Comparison of ENCODE assay signal across 15 cellular contexts in genomic region chr10:78433063-78433717, GRCh38.
A peak's percentile ranks its signal among the peaks of the same experiment; 100 is the strongest.
DNase-seq lines count a peak whose midpoint lies in the region; ATAC-seq and TF ChIP-seq lines count a peak whose summit lies in the region.
"Had no signal": no experiment of that assay in that cellular context is flagged by ENCODE, and none has a peak within 500 bp of the region (broad histone marks: within the 10 kb centered on the region; RNA-seq: fewer than 3 reads in every experiment).

No MANE protein-coding gene starts in this region.

- H3K18ac ChIP-seq in IMR-90 (ENCODE audit: low read depth, low read length), result no peak overlapping the region

- H4K8ac ChIP-seq in IMR-90 (ENCODE audit: low read depth in 2 of 2, low read length in 2 of 2), result no peak overlapping the region

- BruUV-seq in IMR-90 (replicated peaks; lab: Mats Ljungman, UMichigan) (no TSS peak), Calu3 (replicated peaks; lab: Mats Ljungman, UMichigan) (no TSS peak)

- no peak overlapping the region for H4K91ac ChIP-seq in IMR-90 (ENCODE audit: insufficient read depth, low read depth, low read length)

- H4K20me1 ChIP-seq in IMR-90 (ENCODE audit: insufficient read depth, low read length), result no peaks in the 10 kb centered on the region

- H3K4me1 ChIP-seq in IMR-90 (ENCODE audit: control insufficient read depth, insufficient read depth, low read length), result peaks cover 2% of the 10 kb centered on the region; the same call in 1 of the 2 replicates
- peaks cover 44% of the 10 kb centered on the region for H3K4me1 ChIP-seq in left ventricle myocardium inferior
- peaks cover 22% of the 10 kb centered on the region for H3K4me1 ChIP-seq in rectal smooth muscle tissue (ENCODE audit: control insufficient read depth, insufficient read depth, low read length)

- TF ChIP-seq CTCF in IMR-90 (conservative IDR thresholded peaks at IDR 0.05; ENCODE audit: low read depth, low read length) (no peak), brain (conservative IDR thresholded peaks at IDR 0.05) (no peak), left ventricle myocardium inferior (IDR thresholded peaks at IDR 0.05; ENCODE audit: borderline replicate concordance) (no peak), Calu3 (IDR thresholded peaks at IDR 0.05; ENCODE audit: unreplicated experiment) (no peak)

- no peak overlapping the region for H2AFZ ChIP-seq in IMR-90 (replicated peaks; ENCODE audit: low read length, poor library complexity)

- intact Hi-C loops in IMR-90 (cut with micrococcal nuclease) (no loop called here), left ventricle myocardium inferior (cut with micrococcal nuclease) (no loop called here), Calu3 (cut with micrococcal nuclease; ENCODE audit: unreplicated experiment) (loop anchor here (10.0 kb wide), 1 partner anchor 632 kb away; the partner anchor contains the start of gene ZMIZ1)

- peaks cover 62% of the 10 kb centered on the region for H3K4me1 Mint-ChIP-seq in brain
- no peaks in the 10 kb centered on the region for H3K4me1 Mint-ChIP-seq in Calu3 (ENCODE audit: low read depth, unreplicated experiment)

- H3K4me2 ChIP-seq in IMR-90 (ENCODE audit: low read depth, low read length), result no peak overlapping the region

- no peak overlapping the region for H3K23ac ChIP-seq in IMR-90 (ENCODE audit: low read depth, low read length)

- no peak overlapping the region for H3K56ac ChIP-seq in IMR-90 (ENCODE audit: extremely low read depth, insufficient read depth, low read length)

- WGBS in IMR-90 (ENCODE audit: extremely low coverage in 2 of 2, insufficient read length in 1 of 2), 2 experiments, result no CpG with 5 or more reads among the region's 5 CpGs

- H3K27ac Mint-ChIP-seq in brain (peak overlapping the region; percentile 54 to 95 (median 91)), Calu3 (ENCODE audit: unreplicated experiment) (no peak overlapping the region)
- H3K27ac Mint-ChIP-seq: H9 had no signal

- H3K27me3 ChIP-seq in IMR-90 (ENCODE audit: control insufficient read depth, insufficient read depth, low read length) (peaks cover 24% of the 10 kb centered on the region), left ventricle myocardium inferior (ENCODE audit: low read depth) (no peaks in the 10 kb centered on the region), rectal smooth muscle tissue (ENCODE audit: control insufficient read depth, insufficient read depth, low read length) (no peaks in the 10 kb centered on the region)
- H3K27me3 ChIP-seq: body of pancreas had no signal

- DNase-seq in IMR-90, result no peak
- peak; percentile 38 for DNase-seq in left ventricle myocardium inferior
- DNase-seq in NCI-H1694 treated with DMSO at 0.1 percent for 48 hours (lab: John Stamatoyannopoulos, UW), result no peak
- DNase-seq in NCI-H2171 (lab: John Stamatoyannopoulos, UW), result no peak
- DNase-seq in Calu3, result no peak
- no peak for DNase-seq in RKO (ENCODE audit: low spot score)
- DNase-seq: activated CD4-positive, alpha-beta T cell treated with anti-CD3 and anti-CD28 coated beads, Interleukin-2, amount 50 U/mL, for 1 hour; activated T-cell treated with anti-CD3 and anti-CD28 coated beads, Interleukin-2, amount 50 U/mL, for 1 hour; COR-L47; GF-D8; H9 had no signal

- H3K4me3 ChIP-seq in IMR-90 (ENCODE audit: insufficient read depth, low read depth, low read length) (no peak overlapping the region), left ventricle myocardium inferior (no peak overlapping the region), rectal smooth muscle tissue (ENCODE audit: low read length) (no peak overlapping the region)
- H3K4me3 ChIP-seq: body of pancreas had no signal

- TF ChIP-seq RAD21 in IMR-90 (IDR thresholded peaks at IDR 0.05; ENCODE audit: low read length), result no peak

- H3K36me3 ChIP-seq in IMR-90 (ENCODE audit: control insufficient read depth, insufficient read depth, low read length), result no peaks in the 10 kb centered on the region
- no peaks in the 10 kb centered on the region for H3K36me3 ChIP-seq in left ventricle myocardium inferior
- no peaks in the 10 kb centered on the region for H3K36me3 ChIP-seq in rectal smooth muscle tissue (ENCODE audit: control insufficient read depth, insufficient read depth, low read length)

- ATAC-seq in IMR-90 (ENCODE audit: low read depth), result no peak
- ATAC-seq: activated naive CD4-positive, alpha-beta T cell treated with anti-CD3 and anti-CD28 coated beads, Interleukin-2, amount 50 U/mL, for 72 hours had no signal

- H3K27me3 Mint-ChIP-seq in brain (peaks cover 4% of the 10 kb centered on the region), Calu3 (ENCODE audit: unreplicated experiment) (peaks cover 100% of the 10 kb centered on the region)

- no peak overlapping the region for H4K5ac ChIP-seq in IMR-90 (ENCODE audit: low read depth, low read length)

- POLR2A ChIA-PET in IMR-90 (lab: Charles Lee; ENCODE audit: unreplicated experiment), result no interaction called here

- H3K9ac ChIP-seq in IMR-90 (ENCODE audit: low read depth, low read length) (no peak overlapping the region), rectal smooth muscle tissue (ENCODE audit: low read length) (no peak overlapping the region)

- dilution Hi-C loops in IMR-90 (cut with HindIII; ENCODE audit: low sequenced_read_pairs, unreplicated experiment), result no loop called here

- H2BK20ac ChIP-seq in IMR-90 (ENCODE audit: low read depth, low read length), result no peak overlapping the region

- H2AK5ac ChIP-seq in IMR-90 (ENCODE audit: low read depth, low read length), result no peak overlapping the region

- 0 out of 2 replicates have a peak overlapping the region, but pooled peaks have one; percentile 40 for H3K14ac ChIP-seq in IMR-90 (replicated peaks; ENCODE audit: low read depth, low read length)

- no peak for TF ChIP-seq POLR2A in IMR-90 (IDR thresholded peaks at IDR 0.05; ENCODE audit: low read depth, low read length)

- H3K4ac ChIP-seq in IMR-90 (ENCODE audit: low read depth, low read length), result no peak overlapping the region

- H3K79me1 ChIP-seq in IMR-90 (ENCODE audit: low read depth in 1 of 2, low read length in 2 of 2), result no peaks in the 10 kb centered on the region

- H2BK15ac ChIP-seq in IMR-90 (ENCODE audit: low read depth, low read length), result no peak overlapping the region

- H3K36me3 Mint-ChIP-seq in brain, result peaks cover 4% of the 10 kb centered on the region
- no peaks in the 10 kb centered on the region for H3K36me3 Mint-ChIP-seq in Calu3 (ENCODE audit: insufficient read depth, unreplicated experiment)

- CTCF ChIA-PET in IMR-90 (lab: Yijun Ruan, JAX), result no interaction called here
- CTCF ChIA-PET in Calu3 (lab: Charles Lee), result no interaction called here

- H3K9me3 Mint-ChIP-seq in brain, result peaks cover 0 to 23% (median 10%) of the 10 kb centered on the region in 5 experiments
- no peaks in the 10 kb centered on the region for H3K9me3 Mint-ChIP-seq in Calu3 (ENCODE audit: low read depth, unreplicated experiment)

- no peak overlapping the region for H2BK120ac ChIP-seq in IMR-90 (ENCODE audit: low read depth, low read length)

- in situ Hi-C loops in IMR-90 (cut with MboI; ENCODE audit: low sequenced_read_pairs), result no loop called here

- 0 out of 2 replicates have a peak, but pooled peaks cover 3% of the 10 kb centered on the region for H3K9me1 ChIP-seq in IMR-90 (ENCODE audit: insufficient read depth, low read length)

- no peak overlapping the region for H3K27ac ChIP-seq in IMR-90 (ENCODE audit: insufficient read depth, low read length)
- H3K27ac ChIP-seq in left ventricle myocardium inferior (replicated peaks), result peak overlapping the region; percentile 61
- peak overlapping the region; percentile 28 for H3K27ac ChIP-seq in rectal smooth muscle tissue (ENCODE audit: low read depth, low read length)
- H3K27ac ChIP-seq: body of pancreas had no signal

- no peak overlapping the region for H2BK5ac ChIP-seq in IMR-90 (ENCODE audit: low read depth, low read length, poor library complexity, severe bottlenecking)

- H3K4me3 Mint-ChIP-seq in brain (no peak overlapping the region), Calu3 (ENCODE audit: low read depth, unreplicated experiment) (no peak overlapping the region)
- H3K4me3 Mint-ChIP-seq: H9 had no signal

- no peaks in the 10 kb centered on the region for H3K9me3 ChIP-seq in IMR-90 (ENCODE audit: control insufficient read depth, insufficient read depth, low read length)
- peaks cover 9% of the 10 kb centered on the region for H3K9me3 ChIP-seq in left ventricle myocardium inferior (replicated peaks)
- H3K9me3 ChIP-seq: body of pancreas had no signal

- no peak overlapping the region for H2AK9ac ChIP-seq in IMR-90 (replicated peaks; ENCODE audit: low read depth, low read length, poor library complexity)

TF ChIP-seq in IMR-90, 13 proteins besides CTCF, POLR2A, EP300 and RAD21:
- TF ChIP-seq MAZ (IDR thresholded peaks at IDR 0.05; ENCODE audit: borderline replicate concordance, low read depth, low read length) (no peak), FOS (IDR thresholded peaks at IDR 0.05; ENCODE audit: low read depth, low read length) (no peak), CEBPB (IDR thresholded peaks at IDR 0.05; ENCODE audit: low read depth, low read length) (no peak), CHD1 (IDR thresholded peaks at IDR 0.05; ENCODE audit: low read depth, low read length) (no peak), MXI1 (IDR thresholded peaks at IDR 0.05; ENCODE audit: borderline replicate concordance, low read depth, low read length) (no peak), RFX5 (IDR thresholded peaks at IDR 0.05; ENCODE audit: low read depth, low read length) (no peak), MAFK (IDR thresholded peaks at IDR 0.05; ENCODE audit: low read depth, low read length) (no peak)
- TF ChIP-seq, protein P1, sequence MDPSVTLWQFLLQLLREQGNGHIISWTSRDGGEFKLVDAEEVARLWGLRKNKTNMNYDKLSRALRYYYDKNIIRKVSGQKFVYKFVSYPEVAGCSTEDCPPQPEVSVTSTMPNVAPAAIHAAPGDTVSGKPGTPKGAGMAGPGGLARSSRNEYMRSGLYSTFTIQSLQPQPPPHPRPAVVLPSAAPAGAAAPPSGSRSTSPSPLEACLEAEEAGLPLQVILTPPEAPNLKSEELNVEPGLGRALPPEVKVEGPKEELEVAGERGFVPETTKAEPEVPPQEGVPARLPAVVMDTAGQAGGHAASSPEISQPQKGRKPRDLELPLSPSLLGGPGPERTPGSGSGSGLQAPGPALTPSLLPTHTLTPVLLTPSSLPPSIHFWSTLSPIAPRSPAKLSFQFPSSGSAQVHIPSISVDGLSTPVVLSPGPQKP (IDR thresholded peaks at IDR 0.05; ENCODE audit: borderline replicate concordance, low read depth, low read length), result no peak
TF ChIP-seq in IMR-90: peak in this region for 0.
